ENCODE assay signal across 22 cellular contexts in genomic region chr4:62133498-62133897, GRCh38.
"Had no signal": no experiment of that assay in that cellular context is flagged by ENCODE, and none has a peak within 500 bp of the region (broad histone marks: within the 10 kb centered on the region; RNA-seq: fewer than 3 reads in every experiment).

No MANE protein-coding gene starts in this region.

- H3K9me3 ChIP-seq: upper lobe of right lung had no signal

- H3K27me3 Mint-ChIP-seq: activated CD4-positive, alpha-beta memory T cell treated with anti-CD3 and anti-CD28 coated beads for 36 hours; activated naive CD8-positive, alpha-beta T cell treated with anti-CD3 and anti-CD28 coated beads, Interleukin-2, amount 10 ng/mL, durations not matched to agents 7 days and 5 days; naive thymus-derived CD4-positive, alpha-beta T cell had no signal

- H3K27ac Mint-ChIP-seq: activated CD4-positive, alpha-beta memory T cell treated with anti-CD3 and anti-CD28 coated beads for 36 hours; activated naive CD4-positive, alpha-beta T cell treated with anti-CD3 and anti-CD28 coated beads for 36 hours; activated naive CD8-positive, alpha-beta T cell treated with anti-CD3 and anti-CD28 coated beads, Interleukin-2, amount 10 ng/mL, durations not matched to agents 7 days and 5 days; naive thymus-derived CD4-positive, alpha-beta T cell had no signal

- H3K4me3 ChIP-seq: lung, upper lobe of right lung had no signal

- ATAC-seq: naive thymus-derived CD4-positive, alpha-beta T cell; stimulated activated naive CD8-positive, alpha-beta T cell treated with anti-CD3 and anti-CD28 coated beads, Interleukin-15, Interleukin-2, amounts not matched to agents 100 U/mL and 50 U/mL, for 24 hours; upper lobe of right lung had no signal

- H3K4me1 Mint-ChIP-seq: activated naive CD8-positive, alpha-beta T cell treated with anti-CD3 and anti-CD28 coated beads, Interleukin-2, amount 10 ng/mL, durations not matched to agents 7 days and 5 days; naive thymus-derived CD4-positive, alpha-beta T cell had no signal

- DNase-seq: activated CD4-positive, alpha-beta memory T cell treated with anti-CD3 and anti-CD28 coated beads for 36 hours; activated CD4-positive, alpha-beta T cell treated with anti-CD3 and anti-CD28 coated beads for 4 hours; activated CD4-positive, CD25-positive, alpha-beta regulatory T cell; activated effector memory CD4-positive, alpha-beta T cell treated with Interleukin-2 at 50 U/mL for 16 hours; activated naive CD4-positive, alpha-beta T cell treated with anti-CD3 and anti-CD28 coated beads for 36 hours; activated naive CD8-positive, alpha-beta T cell treated with anti-CD3 and anti-CD28 coated beads, Interleukin-2, amount 10 ng/mL, durations not matched to agents 7 days and 5 days; activated T-cell treated with anti-CD3 and anti-CD28 coated beads, Interleukin-2, amount 50 U/mL, for 48 hours; amygdala; caudate nucleus; effector memory CD4-positive, alpha-beta T cell; foreskin melanocyte; hippocampal formation; kidney glomerular epithelial cell; naive thymus-derived CD4-positive, alpha-beta T cell; stimulated activated CD4-positive, alpha-beta T cell treated with anti-CD3 and anti-CD28 coated beads, Interleukin-12 subunit alpha, Interleukin-12 subunit beta, amount 100 ng/mL, for 4 hours; stimulated activated CD4-positive, alpha-beta T cell treated with anti-CD3 and anti-CD28 coated beads, Interleukin-4, amount 100 ng/mL, for 4 hours; stimulated activated naive CD8-positive, alpha-beta T cell treated with anti-CD3 and anti-CD28 coated beads, Interleukin-15, Interleukin-2, amounts not matched to agents 100 U/mL and 50 U/mL, for 24 hours; T-helper 1 cell; T-helper 9 cell; upper lobe of right lung had no signal

- H3K36me3 Mint-ChIP-seq: activated CD4-positive, alpha-beta memory T cell treated with anti-CD3 and anti-CD28 coated beads for 36 hours; activated naive CD8-positive, alpha-beta T cell treated with anti-CD3 and anti-CD28 coated beads, Interleukin-2, amount 10 ng/mL, durations not matched to agents 7 days and 5 days had no signal

- H3K4me3 Mint-ChIP-seq: activated CD4-positive, alpha-beta memory T cell treated with anti-CD3 and anti-CD28 coated beads for 36 hours; activated naive CD4-positive, alpha-beta T cell treated with anti-CD3 and anti-CD28 coated beads for 36 hours; activated naive CD8-positive, alpha-beta T cell treated with anti-CD3 and anti-CD28 coated beads, Interleukin-2, amount 10 ng/mL, durations not matched to agents 7 days and 5 days; neural crest cell had no signal

- H3K27me3 ChIP-seq: upper lobe of right lung had no signal

- H3K36me3 ChIP-seq: upper lobe of right lung had no signal

- H3K4me1 ChIP-seq: upper lobe of right lung had no signal

- H3K27ac ChIP-seq: upper lobe of right lung had no signal
